Comparison of ENCODE assay signal across 8 cellular contexts in genomic region chr6:142946924-142947701, GRCh38. TPM values are rescaled to one million over a fixed set of nuclear protein-coding genes. Genes with fewer than 3 reads are reported as not detected.
A peak's percentile ranks its signal among the peaks of the same experiment; 100 is the strongest.
DNase-seq lines count a peak whose midpoint lies in the region; ATAC-seq and TF ChIP-seq lines count a peak whose summit lies in the region.

No MANE protein-coding gene starts in this region.

- H3K36me3 ChIP-seq in A673 (ENCODE audit: insufficient read depth, low read length, poor library complexity, severe bottlenecking) (no peaks in the 10 kb centered on the region), subcutaneous abdominal adipose tissue (ENCODE audit: control insufficient read depth in 5 of 5, insufficient read depth in 5 of 5, low read length in 5 of 5) (no peaks in the 10 kb centered on the region)

- DNase-seq in A673 (ENCODE audit: low spot score) (peak; percentile 45), RPMI7951 (ENCODE audit: low read depth) (peak; percentile 72), fibroblast of villous mesenchyme (ENCODE audit: low read depth) (peak; percentile 72), neural crest cell (ENCODE audit: low read depth, low spot score) (peak; percentile 27)
- DNase-seq in activated effector memory CD4-positive, alpha-beta T cell treated with Interleukin-2 at 50 U/mL for 16 hours, result peak; percentile 70

- intact Hi-C loops in A673 (cut with micrococcal nuclease; ENCODE audit: unreplicated experiment), result loop anchor here (10.0 kb wide), 1 partner anchor 252 kb away; no protein-coding TSS in a partner anchor

- H3K27ac ChIP-seq in A673 (ENCODE audit: low read depth, low read length, poor library complexity, severe bottlenecking) (no peak overlapping the region), subcutaneous abdominal adipose tissue (ENCODE audit: low read depth, low read length) (peak overlapping the region; percentile 100)

- H3K36me3 Mint-ChIP-seq in neural crest cell (ENCODE audit: low read depth), result no peaks in the 10 kb centered on the region

- no TSS peak for BruUV-seq in A673 (replicated peaks; lab: Mats Ljungman, UMichigan)

- H3K4me1 ChIP-seq in A673 (ENCODE audit: insufficient read depth, low read length, poor library complexity, severe bottlenecking) (peaks cover 11% of the 10 kb centered on the region), subcutaneous abdominal adipose tissue (ENCODE audit: control insufficient read depth in 5 of 5, insufficient read depth in 5 of 5, low read length in 5 of 5) (peaks cover 3 to 27% (median 16%) of the 10 kb centered on the region in 5 donors)

- H3K27me3 Mint-ChIP-seq in neural crest cell (ENCODE audit: low read depth), result peaks cover 54% of the 10 kb centered on the region

- POLR2A ChIA-PET in A673 (lab: Charles Lee; ENCODE audit: low non-redundant PET), result no interaction called here

- H3K4me3 ChIP-seq in A673 (ENCODE audit: low read depth, low read length, poor library complexity, severe bottlenecking) (peak overlapping the region; percentile 66), fibroblast of villous mesenchyme (ENCODE audit: low read depth, low read length) (peak overlapping the region; percentile 88), subcutaneous abdominal adipose tissue (ENCODE audit: low read depth in 1 of 5, low read length in 5 of 5) (peak overlapping the region; percentile 77 to 99 (median 96))

- H3K27me3 ChIP-seq in A673 (replicated peaks; ENCODE audit: insufficient read depth, low read depth, low read length, poor library complexity) (peaks cover 6% of the 10 kb centered on the region), subcutaneous abdominal adipose tissue (ENCODE audit: control insufficient read depth in 5 of 5, insufficient read depth in 4 of 5, low read length in 5 of 5) (no peaks in the 10 kb centered on the region)

- peak overlapping the region; percentile 81 to 100 (median 98) for H3K9ac ChIP-seq in subcutaneous abdominal adipose tissue (ENCODE audit: low read length in 5 of 5)

- no peak for TF ChIP-seq CTCF in A673 (conservative IDR thresholded peaks at IDR 0.05; ENCODE audit: low read depth, low read length)
- no peak for TF ChIP-seq CTCF in fibroblast of villous mesenchyme (IDR thresholded peaks at IDR 0.05; ENCODE audit: insufficient read depth, low read depth, low read length)
- TF ChIP-seq CTCF in neural crest cell (conservative IDR thresholded peaks at IDR 0.05), result no peak

- H3K4me1 Mint-ChIP-seq in neural crest cell, result peaks cover 26% of the 10 kb centered on the region

- H3K4me3 Mint-ChIP-seq in neural crest cell, result peak overlapping the region; percentile 94

- no peaks in the 10 kb centered on the region for H3K9me3 Mint-ChIP-seq in neural crest cell

- no peak overlapping the region for H3K27ac Mint-ChIP-seq in neural crest cell (ENCODE audit: unreplicated experiment)

- H3K9me3 ChIP-seq in A673 (ENCODE audit: low read depth, low read length, poor library complexity, severe bottlenecking), result no peaks in the 10 kb centered on the region
- H3K9me3 ChIP-seq in subcutaneous abdominal adipose tissue (ENCODE audit: control insufficient read depth in 5 of 5, low read length in 5 of 5), result no peaks in the 10 kb centered on the region

- CTCF ChIA-PET in A673 (lab: Charles Lee), result no interaction called here

- peak; percentile 56 for ATAC-seq in GM18867 (IDR thresholded peaks at IDR 0.05; ENCODE audit: unreplicated experiment)
- ATAC-seq in HG03064 (IDR thresholded peaks at IDR 0.05; ENCODE audit: low read depth, unreplicated experiment), result peak; percentile 51

RNA-seq across cellular contexts. Expression of gene HIVEP2, which starts 2.1 kb away (rescaled TPM):
- 3.1 and 3.2 TPM in 2 replicates for total RNA-seq in A673 (2021)
- total RNA-seq in RPMI7951 (2014; rRNA removed; shearing (Covaris generic)), result 7.3 and 8.8 TPM in 2 replicates
- 18.0 and 28.9 TPM in 2 replicates for total RNA-seq in fibroblast of villous mesenchyme
- 3.0 and 3.5 TPM in 2 replicates for total RNA-seq in neural crest cell
